In genomic region chr4:150909116-150909515, GRCh38 we compare ENCODE assay signal across 24 cellular contexts.
DNase-seq lines count a peak whose midpoint lies in the region; FAIRE-seq lines count a peak whose summit lies in the region.
"Had no signal": no experiment of that assay in that cellular context is flagged by ENCODE, and none has a peak within 500 bp of the region (broad histone marks: within the 10 kb centered on the region; RNA-seq: fewer than 3 reads in every experiment).

No MANE protein-coding gene starts in this region.

- H3K36me3 Mint-ChIP-seq in CD8-positive, alpha-beta memory T cell, result peaks cover 48 to 82% (median 56%) of the 10 kb centered on the region in 3 donors

- no peaks in the 10 kb centered on the region for H3K9me3 ChIP-seq in CD8-positive, alpha-beta memory T cell (ENCODE audit: low read length)
- H3K9me3 ChIP-seq: ovary, right lobe of liver, vagina had no signal

- H3K27ac Mint-ChIP-seq in CD8-positive, alpha-beta memory T cell, result peak overlapping the region in 6 of 8 donors; percentile 2 to 83 (median 35)
- H3K27ac Mint-ChIP-seq: activated naive CD4-positive, alpha-beta T cell treated with anti-CD3 and anti-CD28 coated beads, Interleukin-2, amount 50 U/mL, for 24 hours; activated T-helper 1 cell treated with anti-CD3 and anti-CD28 coated beads, Interleukin-12 subunit alpha, Interleukin-12 subunit beta, Interleukin-2, Interleukin-4 antibody, amounts not matched to agents 30 ng/mL and 10 ng/mL and 1 ng/mL, durations not matched to agents 14 hours and 24 hours and 36 hours; CD4-positive, alpha-beta T cell had no signal

- no peaks in the 10 kb centered on the region for H3K27me3 Mint-ChIP-seq in CD8-positive, alpha-beta memory T cell
- H3K27me3 Mint-ChIP-seq: activated naive CD4-positive, alpha-beta T cell treated with anti-CD3 and anti-CD28 coated beads, Interleukin-2, amount 50 U/mL, for 24 hours; CD4-positive, alpha-beta T cell; naive thymus-derived CD8-positive, alpha-beta T cell had no signal

- H3K4me3 Mint-ChIP-seq in CD8-positive, alpha-beta memory T cell, result peak overlapping the region in 6 of 7 donors; percentile 29 to 67 (median 56)
- H3K4me3 Mint-ChIP-seq: activated naive CD4-positive, alpha-beta T cell treated with anti-CD3 and anti-CD28 coated beads, Interleukin-2, amount 50 U/mL, for 24 hours; activated T-helper 1 cell treated with anti-CD3 and anti-CD28 coated beads, Interleukin-12 subunit alpha, Interleukin-12 subunit beta, Interleukin-2, Interleukin-4 antibody, amounts not matched to agents 30 ng/mL and 10 ng/mL and 1 ng/mL, durations not matched to agents 14 hours and 24 hours and 36 hours; CD4-positive, alpha-beta T cell had no signal

- no peaks in the 10 kb centered on the region for H3K27me3 ChIP-seq in CD8-positive, alpha-beta memory T cell (ENCODE audit: insufficient read depth, low read length, poor library complexity, severe bottlenecking)
- H3K27me3 ChIP-seq: left lung, ovary, right lobe of liver, vagina had no signal

- H3K36me3 ChIP-seq in CD8-positive, alpha-beta memory T cell (ENCODE audit: insufficient read depth, low read length), result peaks cover 13% of the 10 kb centered on the region
- H3K36me3 ChIP-seq: ovary had no signal

- peaks cover 6% of the 10 kb centered on the region for H3K4me1 ChIP-seq in CD8-positive, alpha-beta memory T cell (ENCODE audit: insufficient read depth, low read length)
- H3K4me1 ChIP-seq: left lung, right lobe of liver, vagina had no signal

- POLR2A ChIA-PET in CD8-positive, alpha-beta memory T cell (lab: Charles Lee), result no interaction called here

- in situ Hi-C loops in SK-MEL-5 (cut with HindIII; ENCODE audit: low pct_unique_long_range_greater_than_20kb, low sequenced_read_pairs), result no loop called here

- H3K4me1 Mint-ChIP-seq in CD8-positive, alpha-beta memory T cell, result peaks cover 29 to 45% (median 37%) of the 10 kb centered on the region in 3 donors

- FAIRE-seq in GM18507 (lab: Jason Lieb, UNC), result peak; percentile 56
- FAIRE-seq in islet of Langerhans (lab: Jason Lieb, UNC), result peak; percentile 55
- FAIRE-seq: astrocyte had no signal

- peak in 1 of 5 donors; percentile 1 for DNase-seq in CD8-positive, alpha-beta memory T cell
- no peak for DNase-seq in GM18507 (ENCODE audit: extremely low spot score, insufficient read length, low read depth)
- peak; percentile 64 for DNase-seq in SK-MEL-5 (ENCODE audit: low read depth, low spot score)
- no peak for DNase-seq in NCI-H526 (lab: John Stamatoyannopoulos, UW)
- no peak for DNase-seq in stimulated activated CD4-positive, alpha-beta T cell treated with anti-CD3 and anti-CD28 coated beads, Interleukin-1b, Interleukin-23, amount 100 ng/mL, for 48 hours
- no peak for DNase-seq in kidney tubule cell (ENCODE audit: low spot score)
- DNase-seq: CD4-positive, alpha-beta T cell; central memory CD4-positive, alpha-beta T cell; GF-D8; GOT3; Kasumi-1; left lung; naive thymus-derived CD8-positive, alpha-beta T cell; NCI-H1417; NCI-H2107; ovary; right lobe of liver; SK-N-SH; stimulated activated CD4-positive, alpha-beta T cell treated with anti-CD3 and anti-CD28 coated beads, Interleukin-15, amount 100 ng/mL, for 24 hours had no signal

- no peak overlapping the region for H3K27ac ChIP-seq in CD8-positive, alpha-beta memory T cell (ENCODE audit: low read depth, low read length)
- H3K27ac ChIP-seq: left lung, ovary, right lobe of liver, vagina had no signal

- no peak overlapping the region for H3K4me3 ChIP-seq in CD8-positive, alpha-beta memory T cell (ENCODE audit: low read length)
- H3K4me3 ChIP-seq: left lung, ovary, right lobe of liver, vagina had no signal

- H3K9me3 Mint-ChIP-seq in CD8-positive, alpha-beta memory T cell, result peaks cover 13 to 19% (median 13%) of the 10 kb centered on the region in 5 donors

- CTCF ChIA-PET in CD8-positive, alpha-beta memory T cell (lab: Charles Lee), result no interaction called here
